ENCODE assay signal across 24 cellular contexts in genomic region chr10:72076756-72077155, GRCh38. TPM values are rescaled to one million over a fixed set of nuclear protein-coding genes. Genes with fewer than 3 reads are reported as not detected.
DNase-seq lines count a peak whose midpoint lies in the region; ATAC-seq and TF ChIP-seq lines count a peak whose summit lies in the region.
"Had no signal": no experiment of that assay in that cellular context is flagged by ENCODE, and none has a peak within 500 bp of the region (broad histone marks: within the 10 kb centered on the region; RNA-seq: fewer than 3 reads in every experiment).

No MANE protein-coding gene starts in this region.

- no peaks in the 10 kb centered on the region for H3F3A ChIP-seq in smooth muscle cell (ENCODE audit: low read depth)

- H3K4me1 Mint-ChIP-seq in IgD-negative memory B cell = peaks cover 29 to 52% (median 48%) of the 10 kb centered on the region in 3 donors
- peaks cover 78% of the 10 kb centered on the region for H3K4me1 Mint-ChIP-seq in central memory CD8-positive, alpha-beta T cell
- H3K4me1 Mint-ChIP-seq in stimulated activated effector memory CD8-positive, alpha-beta T cell treated with anti-CD3 and anti-CD28 coated beads, Interleukin-12 subunit alpha, Interleukin-12 subunit beta, amount 100 ng/mL, for 72 hours = peaks cover 86% of the 10 kb centered on the region

- H3K36me3 ChIP-seq in smooth muscle cell (ENCODE audit: low read depth) = no peaks in the 10 kb centered on the region
- H3K36me3 ChIP-seq: HAP-1, heart left ventricle, right lobe of liver, suprapubic skin, uterus had no signal

- H3K27me3 Mint-ChIP-seq in IgD-negative memory B cell = no peaks in the 10 kb centered on the region
- no peaks in the 10 kb centered on the region for H3K27me3 Mint-ChIP-seq in central memory CD8-positive, alpha-beta T cell

- no peaks in the 10 kb centered on the region for H3K79me2 ChIP-seq in smooth muscle cell (ENCODE audit: low read depth)

- no peaks in the 10 kb centered on the region for H3K9me3 ChIP-seq in smooth muscle cell (replicated peaks; ENCODE audit: low read depth)
- H3K9me3 ChIP-seq: HAP-1, right lobe of liver, suprapubic skin, uterus had no signal

- peak overlapping the region in 2 of 3 donors; percentile 81 to 97 for H3K27ac Mint-ChIP-seq in IgD-negative memory B cell
- peak overlapping the region; percentile 90 for H3K27ac Mint-ChIP-seq in central memory CD8-positive, alpha-beta T cell (ENCODE audit: low read depth)
- H3K27ac Mint-ChIP-seq in stimulated activated effector memory CD8-positive, alpha-beta T cell treated with anti-CD3 and anti-CD28 coated beads, Interleukin-12 subunit alpha, Interleukin-12 subunit beta, amount 100 ng/mL, for 72 hours = peak overlapping the region; percentile 90
- H3K27ac Mint-ChIP-seq: CD14-positive monocyte had no signal

- H3K9ac ChIP-seq in smooth muscle cell (ENCODE audit: low read depth) = no peak overlapping the region

- no peaks in the 10 kb centered on the region for H4K20me1 ChIP-seq in smooth muscle cell (ENCODE audit: low read depth)

- H2AFZ ChIP-seq in smooth muscle cell (ENCODE audit: low read depth) = no peak overlapping the region

- H3K27me3 ChIP-seq in smooth muscle cell (ENCODE audit: low read depth) = no peaks in the 10 kb centered on the region
- H3K27me3 ChIP-seq: heart left ventricle, right lobe of liver, suprapubic skin, uterus had no signal

- H3K36me3 Mint-ChIP-seq in IgD-negative memory B cell = peaks cover 5% of the 10 kb centered on the region
- peaks cover 66% of the 10 kb centered on the region for H3K36me3 Mint-ChIP-seq in central memory CD8-positive, alpha-beta T cell (ENCODE audit: insufficient read depth)
- H3K36me3 Mint-ChIP-seq in stimulated activated effector memory CD8-positive, alpha-beta T cell treated with anti-CD3 and anti-CD28 coated beads, Interleukin-12 subunit alpha, Interleukin-12 subunit beta, amount 100 ng/mL, for 72 hours = peaks cover 21% of the 10 kb centered on the region
- H3K36me3 Mint-ChIP-seq: CD14-positive monocyte had no signal

- peak overlapping the region; percentile 13 to 65 (median 33) for H3K4me3 Mint-ChIP-seq in IgD-negative memory B cell
- peak overlapping the region; percentile 55 for H3K4me3 Mint-ChIP-seq in central memory CD8-positive, alpha-beta T cell
- peak overlapping the region; percentile 29 for H3K4me3 Mint-ChIP-seq in stimulated activated effector memory CD8-positive, alpha-beta T cell treated with anti-CD3 and anti-CD28 coated beads, Interleukin-12 subunit alpha, Interleukin-12 subunit beta, amount 100 ng/mL, for 72 hours
- H3K4me3 Mint-ChIP-seq: CD14-positive monocyte, nephron had no signal

- no peak overlapping the region for H3K4me3 ChIP-seq in smooth muscle cell
- H3K4me3 ChIP-seq: HAP-1, heart left ventricle, right lobe of liver, suprapubic skin, uterus had no signal

- WGBS in smooth muscle cell (ENCODE audit: low lambda C conversion rate) = 82% methylated on average over 5 of the region's 5 CpGs

- H3K27ac ChIP-seq in smooth muscle cell (ENCODE audit: low read depth) = no peak overlapping the region
- H3K27ac ChIP-seq: epithelial cell of prostate, heart left ventricle, right lobe of liver, suprapubic skin, uterus had no signal

- TF ChIP-seq CTCF in smooth muscle cell (IDR thresholded peaks at IDR 0.05; ENCODE audit: borderline replicate concordance, insufficient read depth, poor library complexity, severe bottlenecking) = no peak

- H3K4me2 ChIP-seq in smooth muscle cell = no peak overlapping the region

- ATAC-seq in central memory CD8-positive, alpha-beta T cell (replicated peaks; ENCODE audit: extremely low read depth, poor library complexity, severe bottlenecking) = no peak
- ATAC-seq in stimulated activated effector memory CD8-positive, alpha-beta T cell treated with anti-CD3 and anti-CD28 coated beads, Interleukin-12 subunit alpha, Interleukin-12 subunit beta, amount 100 ng/mL, for 72 hours = no peak
- ATAC-seq in HG02840 (IDR thresholded peaks at IDR 0.05; ENCODE audit: low FRiP score, unreplicated experiment) = no peak
- ATAC-seq: heart left ventricle, left colon, right lobe of liver had no signal

- DNase-seq in activated effector memory CD4-positive, alpha-beta T cell treated with anti-CD3 and anti-CD28 coated beads, Interleukin-2, amount 50 U/mL, for 16 hours = peak; percentile 61
- DNase-seq in activated effector memory CD4-positive, alpha-beta T cell treated with Interleukin-2 at 50 U/mL for 16 hours = no peak
- DNase-seq in central memory CD8-positive, alpha-beta T cell (ENCODE audit: low spot score in 2 of 2) = no peak
- no peak for DNase-seq in stimulated activated effector memory CD8-positive, alpha-beta T cell treated with anti-CD3 and anti-CD28 coated beads, Interleukin-12 subunit alpha, Interleukin-12 subunit beta, amount 100 ng/mL, for 72 hours (ENCODE audit: low spot score in 2 of 2)
- DNase-seq in smooth muscle cell (lab: John Stamatoyannopoulos, UW; ENCODE audit: unreplicated experiment) (no peak), NCI-H69 (lab: John Stamatoyannopoulos, UW) (no peak)
- DNase-seq: central memory CD4-positive, alpha-beta T cell; DMS53; GF-D8; left colon; mesendoderm; NK-92 treated with Interleukin-12 subunit alpha and Interleukin-12 subunit beta, amount 100 ng/mL, for 24 hours; right lobe of liver; stimulated activated CD4-positive, alpha-beta T cell treated with anti-CD3 and anti-CD28 coated beads, Interleukin-15, amount 100 ng/mL, for 24 hours; uterus had no signal

- H3K9me3 Mint-ChIP-seq in IgD-negative memory B cell = no peaks in the 10 kb centered on the region
- no peaks in the 10 kb centered on the region for H3K9me3 Mint-ChIP-seq in central memory CD8-positive, alpha-beta T cell
- no peaks in the 10 kb centered on the region for H3K9me3 Mint-ChIP-seq in stimulated activated effector memory CD8-positive, alpha-beta T cell treated with anti-CD3 and anti-CD28 coated beads, Interleukin-12 subunit alpha, Interleukin-12 subunit beta, amount 100 ng/mL, for 72 hours
- H3K9me3 Mint-ChIP-seq: nephron had no signal

- H3K4me1 ChIP-seq in smooth muscle cell (ENCODE audit: low read depth) = no peaks in the 10 kb centered on the region
- H3K4me1 ChIP-seq: HAP-1, right lobe of liver, suprapubic skin, uterus had no signal

RNA-seq across cellular contexts. Expression of gene SPOCK2, which starts 11.6 kb away (rescaled TPM):
- polyA plus RNA-seq in IgD-negative memory B cell (65.5 TPM), smooth muscle cell (0.47 TPM in 1 of 2 replicates, not detected in the other)
- 0.09 and 1.1 TPM in 2 replicates for total RNA-seq in smooth muscle cell
- total RNA-seq: M059J had no signal

Comparison
In these comparisons a context has a peak if more than half of its experiments do, and no peak if none do; other contexts are left out.
1. RNA of gene SPOCK2, which starts 11.6 kb away (polyA plus RNA-seq): 65.5 TPM in IgD-negative memory B cell (single experiment); 0.47 TPM in smooth muscle cell; every median in the first group is over 10 times any median in the second.
2. Peak in every context shown above with its lines, with median percentiles within 50 percentile points of each other: H3K27ac Mint-ChIP-seq and H3K4me3 Mint-ChIP-seq.